In genomic region chr2:72745679-72746368, GRCh38 we compare ENCODE assay signal across 8 cellular contexts.
DNase-seq lines count a peak whose midpoint lies in the region; ATAC-seq and TF ChIP-seq lines count a peak whose summit lies in the region.

No MANE protein-coding gene starts in this region.

- H3K36me3 Mint-ChIP-seq in mesothelial cell of epicardium = peaks cover 4% of the 10 kb centered on the region

- H3K27ac Mint-ChIP-seq in mesothelial cell of epicardium = peak overlapping the region; percentile 89

- peak; percentile 72 for TF ChIP-seq RAD21 in Ishikawa (IDR thresholded peaks at IDR 0.05; ENCODE audit: low read depth)

- TF ChIP-seq CTCF in OCI-LY3 (IDR thresholded peaks at IDR 0.05; ENCODE audit: low read depth, low read length) (peak; percentile 81), dorsolateral prefrontal cortex (IDR thresholded peaks at IDR 0.05 in 54 of 56, conservative IDR thresholded peaks at IDR 0.05 in 2 of 56; ENCODE audit: low read depth in 1 of 56, partially characterized antibody in 56 of 56) (peak; percentile 58 to 94 (median 78)), mesothelial cell of epicardium (IDR thresholded peaks at IDR 0.05; ENCODE audit: unreplicated experiment) (peak; percentile 70)

- H3K4me3 ChIP-seq in OCI-LY3 (ENCODE audit: low read length) = no peak overlapping the region
- H3K4me3 ChIP-seq in dorsolateral prefrontal cortex = no peak overlapping the region

- H3K27me3 Mint-ChIP-seq in mesothelial cell of epicardium (ENCODE audit: low read depth) = no peaks in the 10 kb centered on the region

- no peaks in the 10 kb centered on the region for H3K36me3 ChIP-seq in OCI-LY3 (replicated peaks; ENCODE audit: low read depth, low read length)

- peaks cover 21% of the 10 kb centered on the region for H3K4me1 ChIP-seq in OCI-LY3 (ENCODE audit: low read length)

- no peak overlapping the region for H3K4me3 Mint-ChIP-seq in mesothelial cell of epicardium

- no peak overlapping the region for H3K9ac ChIP-seq in OCI-LY3 (ENCODE audit: low read length)

- H3K27me3 ChIP-seq in OCI-LY3 (ENCODE audit: low read depth, low read length) = no peaks in the 10 kb centered on the region
- no peaks in the 10 kb centered on the region for H3K27me3 ChIP-seq in dorsolateral prefrontal cortex

- TF ChIP-seq EP300 in Ishikawa (IDR thresholded peaks at IDR 0.05; ENCODE audit: borderline replicate concordance) = no peak

- H3K4me1 Mint-ChIP-seq in mesothelial cell of epicardium = peaks cover 49% of the 10 kb centered on the region

- H3K9me3 Mint-ChIP-seq in mesothelial cell of epicardium = no peaks in the 10 kb centered on the region

- H2AFZ ChIP-seq in OCI-LY3 (ENCODE audit: low read depth, low read length) = no peak overlapping the region

- peak; percentile 84 for DNase-seq in DMS 273 (lab: John Stamatoyannopoulos, UW; ENCODE audit: unreplicated experiment)
- no peak for DNase-seq in dorsolateral prefrontal cortex
- DNase-seq in mesothelial cell of epicardium (ENCODE audit: low spot score in 2 of 2, unreplicated experiment in 2 of 2) = no peak
- no peak for DNase-seq in stimulated activated CD4-positive, alpha-beta T cell treated with anti-CD3 and anti-CD28 coated beads, Interleukin-12 subunit alpha, Interleukin-12 subunit beta, amount 100 ng/mL, for 4 hours
- DNase-seq in HK-2 (ENCODE audit: unreplicated experiment) = no peak

- no peaks in the 10 kb centered on the region for H4K20me1 ChIP-seq in OCI-LY3 (ENCODE audit: insufficient read depth, low read length)

- H3K79me2 ChIP-seq in OCI-LY3 (ENCODE audit: low read length) = no peaks in the 10 kb centered on the region

- no peak for ATAC-seq in HG03571 (IDR thresholded peaks at IDR 0.05; ENCODE audit: unreplicated experiment)

- H3K27ac ChIP-seq in OCI-LY3 (ENCODE audit: low read length) = no peak overlapping the region
- peak overlapping the region in 2 of 59 donors; percentile 11 to 12 for H3K27ac ChIP-seq in dorsolateral prefrontal cortex

- intact Hi-C loops in dorsolateral prefrontal cortex (cut with DNase I) = loop anchor here (5.0 to 10.0 kb wide), 8 partner anchors 131 to 1199 kb away; partner anchors contain the start of gene CYP26B1 (in 1 of the 2)

- no peaks in the 10 kb centered on the region for H3K9me3 ChIP-seq in OCI-LY3 (ENCODE audit: insufficient read depth, low read length)

- peak overlapping the region; percentile 7; the same call in 1 of the 2 replicates for H3K4me2 ChIP-seq in OCI-LY3 (ENCODE audit: low read length)

TF ChIP-seq in Ishikawa, 13 proteins besides CTCF, POLR2A, EP300 and RAD21:
- no peak for TF ChIP-seq FOXM1 (IDR thresholded peaks at IDR 0.05; ENCODE audit: borderline replicate concordance, low read depth)
- TF ChIP-seq REST (IDR thresholded peaks at IDR 0.05; ENCODE audit: low read depth) = no peak
- TF ChIP-seq TEAD4 (IDR thresholded peaks at IDR 0.05) = 0 out of 2 replicates have a peak, but pooled peaks have one; percentile 12
- TF ChIP-seq TAF1 (IDR thresholded peaks at IDR 0.05; ENCODE audit: low read depth) = no peak
- TF ChIP-seq YY1 (IDR thresholded peaks at IDR 0.05; ENCODE audit: low read depth) = no peak
- no peak for TF ChIP-seq ZBTB7A (IDR thresholded peaks at IDR 0.05; ENCODE audit: low read depth)
- TF ChIP-seq, protein P1, sequence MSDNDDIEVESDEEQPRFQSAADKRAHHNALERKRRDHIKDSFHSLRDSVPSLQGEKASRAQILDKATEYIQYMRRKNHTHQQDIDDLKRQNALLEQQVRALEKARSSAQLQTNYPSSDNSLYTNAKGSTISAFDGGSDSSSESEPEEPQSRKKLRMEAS (IDR thresholded peaks at IDR 0.05) = no peak
